Comparison of ENCODE assay signal across 8 cellular contexts in the genomic region with DNA sequence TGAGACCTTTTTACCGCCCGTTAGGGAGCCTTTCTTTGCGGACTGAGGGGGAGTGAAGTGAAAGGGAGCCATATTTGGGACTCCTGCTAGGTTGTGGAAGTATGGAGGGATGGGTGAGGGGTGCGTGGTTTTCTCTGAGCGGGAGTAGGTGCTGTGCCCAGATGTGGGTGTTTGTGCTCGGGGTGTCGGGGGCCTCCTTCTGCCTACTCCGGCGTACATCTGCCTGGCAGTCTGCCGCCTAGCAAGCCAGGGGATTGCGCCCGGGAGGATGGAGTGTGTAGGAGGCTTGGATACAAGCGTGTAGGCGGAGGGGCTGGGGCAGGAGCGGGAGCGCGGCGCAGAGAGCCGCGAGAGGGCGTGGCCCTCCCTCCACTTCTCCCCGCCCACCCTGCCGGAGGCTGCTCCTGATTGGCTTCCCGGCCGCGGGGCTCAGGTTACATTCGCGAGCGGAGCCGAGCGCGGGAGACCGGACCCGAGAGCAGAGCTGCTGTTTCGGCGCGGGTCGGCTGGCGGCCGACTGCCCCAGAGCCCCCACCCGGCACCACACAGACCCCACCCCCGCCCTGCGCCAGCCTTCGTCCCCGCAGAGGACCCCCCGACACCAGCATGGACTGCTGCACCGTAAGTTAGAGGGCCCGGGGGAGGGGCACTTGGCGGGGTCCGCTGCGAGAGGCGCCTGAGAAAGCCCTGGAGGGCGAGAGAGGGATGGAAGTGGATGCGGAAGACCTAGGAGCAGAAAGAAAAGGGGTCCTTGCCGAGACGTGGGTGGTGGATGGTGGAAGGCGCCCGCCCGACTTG. TPM values are rescaled to one million over a fixed set of nuclear protein-coding genes. Genes with fewer than 3 reads are reported as not detected.
DNase-seq lines count a peak whose midpoint lies in the region; FAIRE-seq lines count a peak whose summit lies in the region.

NRGN (plus strand) TSS at position 464 of the 798 bp plus-strand sequence; CDS start at position 607, 143 bp downstream.

- peak; percentile 60 for FAIRE-seq in G401.6 (lab: Jason Lieb, UNC)

- H3K27me3 ChIP-seq in MG63 (no peaks in the 10 kb centered on the region; the same call in 1 of the 2 replicates), SJCRH30 (0 out of 2 replicates have a peak, but pooled peaks cover 3% of the 10 kb centered on the region)

- H3K4me1 ChIP-seq in SJCRH30, result no peaks in the 10 kb centered on the region

- DNase-seq in HCEC 1CT, result peak; percentile 91
- peak; percentile 91 for DNase-seq in MG63
- DNase-seq in SJCRH30, result peak; percentile 88
- DNase-seq in activated naive CD4-positive, alpha-beta T cell treated with Interleukin-2 at 50 U/mL for 16 hours, result peak; percentile 84
- peak; percentile 93 for DNase-seq in germinal center (ENCODE audit: low spot score)
- peak in 53 of 56 donors; percentile 5 to 91 (median 67) for DNase-seq in nucleus accumbens (lab: John Stamatoyannopoulos, UW)
- DNase-seq in substantia nigra (lab: John Stamatoyannopoulos, UW), result peak in 36 of 49 donors; percentile 5 to 90 (median 55)

- H3K4me3 ChIP-seq in MG63, result peak within 1 kb of the TSS; percentile 58
- peak within 1 kb of the TSS; percentile 69 for H3K4me3 ChIP-seq in SJCRH30

- H3K36me3 ChIP-seq in MG63 (no peaks in the 10 kb centered on the region), SJCRH30 (no peaks in the 10 kb centered on the region)

- H3K9me3 ChIP-seq in MG63 (no peaks in the 10 kb centered on the region), SJCRH30 (replicated peaks) (no peaks in the 10 kb centered on the region)

- no peak within 1 kb of the TSS; the same call in 1 of the 2 replicates for H3K27ac ChIP-seq in SJCRH30
- H3K27ac ChIP-seq in substantia nigra (ENCODE audit: low read depth, low read length, poor library complexity, severe bottlenecking), result no peak within 1 kb of the TSS

RNA-seq across cellular contexts. Expression of gene NRGN, which starts in this region (rescaled TPM):
- total RNA-seq in MG63 (2014; rRNA removed; shearing (Covaris generic); ENCODE audit: low replicate concordance), result 0.23 TPM in 1 of 2 replicates, not detected in the other
- 4.5 and 4.6 TPM in 2 replicates for total RNA-seq in SJCRH30 (2014; rRNA removed; shearing (Covaris generic))

Comparison
In these comparisons a context has a peak if more than half of its experiments do, and no peak if none do; other contexts are left out.
1. Peak in DNase-seq and H3K4me3 ChIP-seq in MG63; RNA of the gene not detected or under 1 TPM.